In genomic region chr19:17947815-17948473, GRCh38 we compare ENCODE assay signal across 8 cellular contexts. TPM values are rescaled to one million over a fixed set of nuclear protein-coding genes. Genes with fewer than 3 reads are reported as not detected.
DNase-seq lines count a peak whose midpoint lies in the region; ATAC-seq and TF ChIP-seq lines count a peak whose summit lies in the region.

No MANE protein-coding gene starts in this region.

- peak overlapping the region; percentile 25 for H4K8ac ChIP-seq in trophoblast cell (ENCODE audit: low read depth, low read length)

- peaks cover 3% of the 10 kb centered on the region for H3K79me1 ChIP-seq in trophoblast cell (ENCODE audit: low read length)

- no peak overlapping the region for H3K27ac ChIP-seq in trophoblast cell (ENCODE audit: low read depth, low read length)
- H3K27ac ChIP-seq in tibial artery = peak overlapping the region; percentile 25 to 77

- H3K9me3 Mint-ChIP-seq in activated naive CD4-positive, alpha-beta T cell treated with anti-CD3 and anti-CD28 coated beads, Interleukin-2, amount 50 U/mL, for 72 hours = no peaks in the 10 kb centered on the region

- H3K9me3 ChIP-seq in trophoblast cell (ENCODE audit: insufficient read depth, low read depth, low read length) = peaks cover 5% of the 10 kb centered on the region
- H3K9me3 ChIP-seq in tibial artery = no peaks in the 10 kb centered on the region

- H3K36me3 ChIP-seq in trophoblast cell (ENCODE audit: control insufficient read depth in 1 of 2, insufficient read depth in 2 of 2, low read length in 2 of 2) (peaks cover 9 to 17% of the 10 kb centered on the region in 2 experiments), tibial artery (peaks cover 0 to 15% (median 9%) of the 10 kb centered on the region in 3 donors)

- no peak overlapping the region for H2AFZ ChIP-seq in trophoblast cell (ENCODE audit: insufficient read depth, low read length, poor library complexity)

- H4K12ac ChIP-seq in trophoblast cell (ENCODE audit: low read depth, low read length) = no peak overlapping the region

- H3K4ac ChIP-seq in trophoblast cell (ENCODE audit: low read depth, low read length) = no peak overlapping the region

- ATAC-seq in HG02678 (IDR thresholded peaks at IDR 0.05; ENCODE audit: unreplicated experiment) (peak; percentile 74), Right ventricle myocardium inferior (peak; percentile 88)
- ATAC-seq in activated naive CD4-positive, alpha-beta T cell treated with anti-CD3 and anti-CD28 coated beads, Interleukin-2, amount 50 U/mL, for 72 hours = peak; percentile 67 to 77

- no peak for TF ChIP-seq CTCF in tibial artery (IDR thresholded peaks at IDR 0.05)

- H2BK12ac ChIP-seq in trophoblast cell (ENCODE audit: low read length) = no peak overlapping the region

- H4K91ac ChIP-seq in trophoblast cell (ENCODE audit: low read depth, low read length) = peak overlapping the region; percentile 67

- H3K4me1 ChIP-seq in trophoblast cell (ENCODE audit: control insufficient read depth in 1 of 2, insufficient read depth in 2 of 2, low read length in 2 of 2) (peaks cover 9% of the 10 kb centered on the region in 2 experiments), tibial artery (peaks cover 0 to 59% (median 48%) of the 10 kb centered on the region in 4 donors)

- H3K14ac ChIP-seq in trophoblast cell (ENCODE audit: low read length) = no peak overlapping the region

- no peak overlapping the region for H2BK120ac ChIP-seq in trophoblast cell (ENCODE audit: insufficient read depth, low read length, poor library complexity)

- H3K4me3 ChIP-seq in GM08714 (ENCODE audit: low read length) = peak overlapping the region; percentile 18; the same call in 1 of the 2 replicates
- H3K4me3 ChIP-seq in trophoblast cell (ENCODE audit: low read depth, low read length) = peak overlapping the region; percentile 69
- H3K4me3 ChIP-seq in tibial artery = peak overlapping the region; percentile 64 to 92

- H3K9ac ChIP-seq in trophoblast cell (ENCODE audit: low read length) = no peak overlapping the region

- peaks cover 3% of the 10 kb centered on the region for H3K79me2 ChIP-seq in trophoblast cell (ENCODE audit: control insufficient read depth, insufficient read depth, low read length, poor library complexity)

- no peak overlapping the region for H2BK5ac ChIP-seq in trophoblast cell (ENCODE audit: low read depth, low read length, poor library complexity)

- WGBS in trophoblast cell (ENCODE audit: extremely low coverage, insufficient coverage, insufficient read length) = no CpG with 5 or more reads among the region's 89 CpGs

- peak; percentile 95 to 99 (median 99) for DNase-seq in NCI-H1417 (lab: John Stamatoyannopoulos, UW)
- peak; percentile 90 for DNase-seq in SKM-1 treated with dmso at 0.1 percent for 144 hours (lab: John Stamatoyannopoulos, UW; ENCODE audit: unreplicated experiment)
- DNase-seq in activated naive CD4-positive, alpha-beta T cell treated with anti-CD3 and anti-CD28 coated beads, Interleukin-2, amount 50 U/mL, for 72 hours (ENCODE audit: low spot score in 2 of 2) = peak; percentile 97 to 98
- peak; percentile 94 for DNase-seq in Right ventricle myocardium inferior (ENCODE audit: missing footprints)
- peak; percentile 94 to 98 for DNase-seq in trophoblast cell
- DNase-seq in tibial artery = peak; percentile 79 to 91

- H3K23ac ChIP-seq in trophoblast cell (ENCODE audit: low read length) = no peak overlapping the region

- intact Hi-C loops in Right ventricle myocardium inferior (cut with DNase I) = loop anchor here (10.0 kb wide), 1 partner anchor 107 kb away; no protein-coding TSS in a partner anchor
- intact Hi-C loops in tibial artery (cut with DNase I; ENCODE audit: low total_unique reads) = no loop called here

- peaks cover 42% of the 10 kb centered on the region for H3K27me3 ChIP-seq in trophoblast cell (ENCODE audit: insufficient read depth, low read length)
- peaks cover 3 to 46% of the 10 kb centered on the region in 2 donors for H3K27me3 ChIP-seq in tibial artery

- H3K18ac ChIP-seq in trophoblast cell (ENCODE audit: low read length) = no peak overlapping the region

- peak overlapping the region in 1 of 2 donors; percentile 85 for H3K27ac Mint-ChIP-seq in activated naive CD4-positive, alpha-beta T cell treated with anti-CD3 and anti-CD28 coated beads, Interleukin-2, amount 50 U/mL, for 72 hours

- H3K4me2 ChIP-seq in trophoblast cell (ENCODE audit: low read length) = peak overlapping the region; percentile 64

- H3K36me3 Mint-ChIP-seq in activated naive CD4-positive, alpha-beta T cell treated with anti-CD3 and anti-CD28 coated beads, Interleukin-2, amount 50 U/mL, for 72 hours = peaks cover 5 to 8% of the 10 kb centered on the region in 2 donors

- no peak overlapping the region for H2AK5ac ChIP-seq in trophoblast cell (ENCODE audit: low read length)

RNA-seq across cellular contexts. Expression of gene CCDC124, which starts 15.1 kb away (rescaled TPM):
- total RNA-seq in activated naive CD4-positive, alpha-beta T cell treated with anti-CD3 and anti-CD28 coated beads, Interleukin-2, amount 50 U/mL, for 72 hours = 10 to 100 TPM; 66.4 to 80.8 TPM
- 85.9 TPM for total RNA-seq in Right ventricle myocardium inferior
- polyA plus RNA-seq in trophoblast cell (2013) = 82.1 and 84.6 TPM in 2 replicates

RNA-seq across cellular contexts. Expression of gene KCNN1, which starts 19.0 kb away (rescaled TPM):
- under 1 TPM; 0.19 to 0.36 TPM for total RNA-seq in activated naive CD4-positive, alpha-beta T cell treated with anti-CD3 and anti-CD28 coated beads, Interleukin-2, amount 50 U/mL, for 72 hours
- not detected for total RNA-seq in Right ventricle myocardium inferior
- 0.31 and 0.48 TPM in 2 replicates for polyA plus RNA-seq in trophoblast cell (2013)

Comparison
In these comparisons a context has a peak if more than half of its experiments do, and no peak if none do; other contexts are left out.
1. H3K4me3 ChIP-seq: peak in every context shown above with its lines; median percentile 78 in tibial artery; 69 in trophoblast cell; 18 in GM08714.